In genomic region chr1:151492120-151492519, GRCh38 we compare ENCODE assay signal across 26 cellular contexts. TPM values are rescaled to one million over a fixed set of nuclear protein-coding genes. Genes with fewer than 3 reads are reported as not detected.
"Had no signal": no experiment of that assay in that cellular context is flagged by ENCODE, and none has a peak within 500 bp of the region (broad histone marks: within the 10 kb centered on the region; RNA-seq: fewer than 3 reads in every experiment).

No MANE protein-coding gene starts in this region.

- H3K4me1 Mint-ChIP-seq: activated naive CD4-positive, alpha-beta T cell treated with anti-CD3 and anti-CD28 coated beads, Interleukin-2, amount 10 ng/mL, durations not matched to agents 7 days and 5 days; immature natural killer cell had no signal

- H3K36me3 ChIP-seq: esophagus muscularis mucosa, heart left ventricle, tibial nerve had no signal

- H3K4me1 ChIP-seq: heart left ventricle had no signal

- ATAC-seq: foreskin keratinocyte; heart left ventricle; naive thymus-derived CD8-positive, alpha-beta T cell; sciatic nerve had no signal

- H3K9me3 Mint-ChIP-seq: activated CD4-positive, alpha-beta memory T cell treated with anti-CD3 and anti-CD28 coated beads for 36 hours; activated CD4-positive, alpha-beta T cell treated with anti-CD3 and anti-CD28 coated beads, Interleukin-2, amount 10 ng/mL, durations not matched to agents 24 days and 14 days; activated naive CD4-positive, alpha-beta T cell treated with anti-CD3 and anti-CD28 coated beads, Interleukin-2, amount 10 ng/mL, durations not matched to agents 7 days and 5 days; immature natural killer cell; naive thymus-derived CD8-positive, alpha-beta T cell; neural crest cell; T-helper 1 cell treated with Interleukin-12 subunit alpha and Interleukin-12 subunit beta and Interleukin-4 antibody, amounts not matched to agents 30 μg/mL and 1 μg/mL, for 36 hours had no signal

- H3K9me3 ChIP-seq: esophagus muscularis mucosa, heart left ventricle, tibial nerve had no signal

- H3K27me3 Mint-ChIP-seq: activated CD4-positive, alpha-beta memory T cell treated with anti-CD3 and anti-CD28 coated beads for 36 hours; naive thymus-derived CD8-positive, alpha-beta T cell had no signal

- H3K4me3 ChIP-seq: esophagus muscularis mucosa, heart left ventricle, skin epidermis, tibial nerve had no signal

- H3K4me3 Mint-ChIP-seq: activated CD4-positive, alpha-beta memory T cell treated with anti-CD3 and anti-CD28 coated beads for 36 hours; activated CD4-positive, alpha-beta T cell treated with anti-CD3 and anti-CD28 coated beads, Interleukin-2, amount 10 ng/mL, durations not matched to agents 24 days and 14 days; activated naive CD4-positive, alpha-beta T cell treated with anti-CD3 and anti-CD28 coated beads, Interleukin-2, amount 10 ng/mL, durations not matched to agents 7 days and 5 days; immature natural killer cell; naive thymus-derived CD8-positive, alpha-beta T cell; neural crest cell; T-helper 1 cell treated with Interleukin-12 subunit alpha and Interleukin-12 subunit beta and Interleukin-4 antibody, amounts not matched to agents 30 μg/mL and 1 μg/mL, for 36 hours had no signal

- DNase-seq: activated CD4-positive, alpha-beta memory T cell treated with anti-CD3 and anti-CD28 coated beads for 36 hours; activated CD4-positive, alpha-beta T cell treated with anti-CD3 and anti-CD28 coated beads, Interleukin-2, amount 10 ng/mL, durations not matched to agents 24 days and 14 days; activated CD4-positive, CD25-positive, alpha-beta regulatory T cell treated with anti-CD3 and anti-CD28 coated beads, Interleukin-2, amount 50 U/mL, for 72 hours; activated CD8-positive, alpha-beta memory T cell treated with anti-CD3 and anti-CD28 coated beads, Interleukin-2, amount 50 U/mL, for 4 hours; activated gamma-delta T cell; activated naive CD4-positive, alpha-beta T cell treated with anti-CD3 and anti-CD28 coated beads, Interleukin-2, amount 10 ng/mL, durations not matched to agents 7 days and 5 days; activated T-cell treated with anti-CD3 and anti-CD28 coated beads, Interleukin-2, amount 50 U/mL, for 1 hour; amniotic stem cell; caudate nucleus; cortex of kidney; foreskin keratinocyte; heart left ventricle; hypothalamus; immature natural killer cell; kidney; naive thymus-derived CD8-positive, alpha-beta T cell; stimulated activated CD4-positive, alpha-beta T cell treated with anti-CD3 and anti-CD28 coated beads, Interleukin-12 subunit alpha, Interleukin-12 subunit beta, amount 100 ng/mL, for 4 hours; stimulated activated naive CD4-positive, alpha-beta T cell; T1000 had no signal

- H3K27me3 ChIP-seq: esophagus muscularis mucosa, foreskin keratinocyte, heart left ventricle, tibial nerve had no signal

- H3K27ac Mint-ChIP-seq: activated CD4-positive, alpha-beta memory T cell treated with anti-CD3 and anti-CD28 coated beads for 36 hours; activated CD4-positive, alpha-beta T cell treated with anti-CD3 and anti-CD28 coated beads, Interleukin-2, amount 10 ng/mL, durations not matched to agents 24 days and 14 days; activated naive CD4-positive, alpha-beta T cell treated with anti-CD3 and anti-CD28 coated beads, Interleukin-2, amount 10 ng/mL, durations not matched to agents 7 days and 5 days; immature natural killer cell; naive thymus-derived CD8-positive, alpha-beta T cell; T-helper 1 cell treated with Interleukin-12 subunit alpha and Interleukin-12 subunit beta and Interleukin-4 antibody, amounts not matched to agents 30 μg/mL and 1 μg/mL, for 36 hours had no signal

- H3K36me3 Mint-ChIP-seq: activated CD4-positive, alpha-beta memory T cell treated with anti-CD3 and anti-CD28 coated beads for 36 hours; activated naive CD4-positive, alpha-beta T cell treated with anti-CD3 and anti-CD28 coated beads, Interleukin-2, amount 10 ng/mL, durations not matched to agents 7 days and 5 days; immature natural killer cell; naive thymus-derived CD8-positive, alpha-beta T cell had no signal

- H3K27ac ChIP-seq: esophagus muscularis mucosa, foreskin keratinocyte, heart left ventricle, skin epidermis, tibial nerve had no signal

RNA-seq across cellular contexts. Expression of gene CGN, which starts 19.1 kb away (rescaled TPM):
- total RNA-seq: osteoblast had no signal
